Comparison of ENCODE assay signal across 1 cellular context in genomic region chr6:12012566-12013367, GRCh38.
TF ChIP-seq lines count a peak whose summit lies in the region.

No MANE protein-coding gene starts in this region.

TF ChIP-seq in GM12878, 131 proteins besides CTCF, POLR2A, EP300 and RAD21 (continued from another document):
- TF ChIP-seq REST (IDR thresholded peaks at IDR 0.05; ENCODE audit: low read depth, low read length) (no peak), CHD4 (IDR thresholded peaks at IDR 0.05) (no peak), ZZZ3 (IDR thresholded peaks at IDR 0.05; ENCODE audit: control insufficient read depth, insufficient read length, low read depth) (no peak), POLR2AphosphoS2 (IDR thresholded peaks at IDR 0.05; ENCODE audit: low read depth, low read length) (peak; percentile 72; the same call in 1 of the 2 replicates), BCL3 (IDR thresholded peaks at IDR 0.05; ENCODE audit: borderline replicate concordance, insufficient read depth, low read depth, low read length, poor library complexity, severe bottlenecking) (peak; percentile 20), SKIL (IDR thresholded peaks at IDR 0.05; ENCODE audit: low read depth, poor library complexity, severe bottlenecking) (no peak), CBFB (IDR thresholded peaks at IDR 0.05; ENCODE audit: low read depth) (0 out of 2 replicates have a peak, but pooled peaks have one; percentile 38), SMAD5 (IDR thresholded peaks at IDR 0.05; ENCODE audit: low read depth) (peak; percentile 49; the same call in 1 of the 2 replicates), SIN3A (IDR thresholded peaks at IDR 0.05; ENCODE audit: low read depth, low read length) (no peak; the same call in 1 of the 2 replicates), FOXM1 (IDR thresholded peaks at IDR 0.05; ENCODE audit: low read depth, low read length) (0 out of 2 replicates have a peak, but pooled peaks have one; percentile 24), ZSCAN29 (IDR thresholded peaks at IDR 0.05) (no peak), ZBED1 (IDR thresholded peaks at IDR 0.05; ENCODE audit: borderline replicate concordance) (no peak), CBX5 (IDR thresholded peaks at IDR 0.05; ENCODE audit: low read depth) (peak; percentile 61; the same call in 1 of the 2 replicates), NFXL1 (IDR thresholded peaks at IDR 0.05; ENCODE audit: borderline replicate concordance) (no peak), RELB (IDR thresholded peaks at IDR 0.05; ENCODE audit: low read depth) (peak; percentile 90), JUNB (IDR thresholded peaks at IDR 0.05) (no peak), CEBPB (IDR thresholded peaks at IDR 0.05; ENCODE audit: borderline replicate concordance in 1 of 2, low read depth in 2 of 2, low read length in 2 of 2) (no peak)
